ENCODE assay signal across 1 cellular context in the genomic region with DNA sequence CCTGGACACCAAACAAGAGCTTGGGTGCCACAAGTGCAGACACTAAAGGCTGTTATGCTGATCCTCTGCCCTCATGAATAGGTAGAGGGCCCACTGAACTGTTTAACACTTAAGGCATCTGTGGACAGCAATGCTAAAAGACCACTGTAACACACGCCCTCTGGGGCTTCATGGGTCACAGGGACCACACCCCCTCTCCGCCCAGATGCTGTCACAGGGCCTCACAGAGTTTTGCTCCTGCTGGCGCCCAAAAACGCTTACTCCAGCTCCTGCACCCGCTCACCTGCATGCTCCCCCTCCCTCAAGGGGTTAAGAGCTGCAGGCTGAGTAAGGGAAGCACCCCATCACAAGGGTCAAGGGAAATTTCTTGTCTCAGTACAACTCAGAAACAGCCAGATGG.
TF ChIP-seq lines count a peak whose summit lies in the region.

No MANE protein-coding gene starts in this region.

TF ChIP-seq in HepG2, 621 proteins besides CTCF, POLR2A, EP300 and RAD21:
- TF ChIP-seq, protein P1, sequence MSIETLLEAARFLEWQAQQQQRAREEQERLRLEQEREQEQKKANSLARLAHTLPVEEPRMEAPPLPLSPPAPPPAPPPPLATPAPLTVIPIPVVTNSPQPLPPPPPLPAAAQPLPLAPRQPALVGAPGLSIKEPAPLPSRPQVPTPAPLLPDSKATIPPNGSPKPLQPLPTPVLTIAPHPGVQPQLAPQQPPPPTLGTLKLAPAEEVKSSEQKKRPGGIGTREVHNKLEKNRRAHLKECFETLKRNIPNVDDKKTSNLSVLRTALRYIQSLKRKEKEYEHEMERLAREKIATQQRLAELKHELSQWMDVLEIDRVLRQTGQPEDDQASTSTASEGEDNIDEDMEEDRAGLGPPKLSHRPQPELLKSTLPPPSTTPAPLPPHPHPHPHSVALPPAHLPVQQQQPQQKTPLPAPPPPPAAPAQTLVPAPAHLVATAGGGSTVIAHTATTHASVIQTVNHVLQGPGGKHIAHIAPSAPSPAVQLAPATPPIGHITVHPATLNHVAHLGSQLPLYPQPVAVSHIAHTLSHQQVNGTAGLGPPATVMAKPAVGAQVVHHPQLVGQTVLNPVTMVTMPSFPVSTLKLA (IDR thresholded peaks at IDR 0.05) = no peak
- no peak for TF ChIP-seq ZNF772 (CRISPR knock-in tag; IDR thresholded peaks at IDR 0.05)
- TF ChIP-seq IKZF1 (IDR thresholded peaks at IDR 0.05) = no peak
- no peak for TF ChIP-seq ZNF850 (CRISPR knock-in tag; conservative IDR thresholded peaks at IDR 0.05)
